ENCODE assay signal across 8 cellular contexts in the genomic region with DNA sequence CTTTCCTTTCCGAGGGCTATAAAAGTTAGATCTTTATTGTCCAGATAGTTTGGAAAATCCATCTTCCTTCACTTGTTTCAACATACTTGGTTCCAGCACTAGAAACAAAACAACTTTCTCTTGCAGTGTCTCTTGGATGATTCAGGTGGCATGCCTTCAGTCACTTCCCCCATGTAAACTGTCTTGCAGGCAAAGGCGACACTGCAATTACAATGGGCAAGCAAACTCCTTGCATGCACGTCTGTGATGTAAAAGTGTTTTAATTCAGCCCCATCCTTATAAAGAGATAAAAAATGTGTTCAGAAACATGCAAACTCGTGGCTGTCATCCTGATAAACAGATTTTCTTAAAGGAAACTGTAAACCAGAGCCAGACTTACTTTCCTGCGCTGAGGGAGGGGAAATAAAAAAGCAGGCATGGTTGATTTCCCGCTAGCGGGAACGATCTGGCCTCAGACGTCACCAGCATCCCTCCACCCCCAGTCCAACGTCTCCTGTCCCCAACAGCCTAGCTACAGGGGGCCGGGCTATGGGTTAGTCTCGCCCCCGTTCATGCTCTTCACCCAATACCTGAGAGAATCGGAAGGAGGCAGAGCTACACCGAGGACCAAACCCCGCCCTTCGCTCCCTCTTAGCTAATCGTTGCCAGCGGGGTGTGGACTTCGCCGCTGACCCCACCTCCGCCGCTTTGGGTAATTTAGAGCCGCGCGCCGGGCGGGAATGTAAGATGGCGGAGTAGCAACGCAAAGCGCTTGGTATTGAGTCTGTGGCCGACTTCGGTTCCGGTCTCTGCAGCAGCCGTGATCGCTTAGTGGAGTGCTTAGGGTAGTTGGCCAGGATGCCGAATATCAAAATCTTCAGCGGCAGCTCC. TPM values are rescaled to one million over a fixed set of nuclear protein-coding genes. Genes with fewer than 3 reads are reported as not detected.
A peak's percentile ranks its signal among the peaks of the same experiment; 100 is the strongest.
DNase-seq lines count a peak whose midpoint lies in the region; ATAC-seq and TF ChIP-seq lines count a peak whose summit lies in the region.

A gene (plus strand): TSS at position 719 of the 870 bp plus-strand sequence. CDS start 119 bp downstream, at position 838.

- H3K4me1 ChIP-seq in right cardiac atrium (ENCODE audit: control insufficient read depth, insufficient read depth, low read length) (no peaks in the 10 kb centered on the region), vagina (peaks cover 5% of the 10 kb centered on the region)

- peak within 1 kb of the TSS; percentile 75 for H3K27ac ChIP-seq in right cardiac atrium (ENCODE audit: low read length)
- H3K27ac ChIP-seq in vagina = peak within 1 kb of the TSS; percentile 58

- ATAC-seq in GM18499 (IDR thresholded peaks at IDR 0.05; ENCODE audit: insufficient read depth, unreplicated experiment) = peak; percentile 99
- peak; percentile 100 for ATAC-seq in HG02943 (IDR thresholded peaks at IDR 0.05; ENCODE audit: low read depth, unreplicated experiment)
- peak; percentile 99 to 100 for ATAC-seq in right cardiac atrium

- TF ChIP-seq POLR2A in vagina (IDR thresholded peaks at IDR 0.05) = peak in 1 of 2 donors; percentile 63

- no peaks in the 10 kb centered on the region for H3K36me3 ChIP-seq in vagina

- no peaks in the 10 kb centered on the region for H3K27me3 ChIP-seq in right cardiac atrium (ENCODE audit: control insufficient read depth, insufficient read depth)
- no peaks in the 10 kb centered on the region for H3K27me3 ChIP-seq in vagina

- no peak for TF ChIP-seq CTCF in vagina (IDR thresholded peaks at IDR 0.05)

- intact Hi-C loops in T-helper 2 cell treated with Interferon-gamma antibody and Interleukin-4, amounts not matched to agents 100 ng/mL and 5 ng/mL, for 36 hours (cut with micrococcal nuclease) = loop anchor here (1.0 to 10.0 kb wide), 9 partner anchors 27 to 510 kb away; a partner anchor contains a TSS
- intact Hi-C loops in right cardiac atrium (cut with DNase I) (no loop called here), vagina (cut with DNase I) (no loop called here)

- peak; percentile 95 for DNase-seq in NCI-H187 treated with DMSO at 0.1 percent for 48 hours (lab: John Stamatoyannopoulos, UW)
- DNase-seq in anterior cingulate cortex (lab: John Stamatoyannopoulos, UW) = peak; percentile 6 to 95 (median 80)
- DNase-seq in right cardiac atrium = peak; percentile 90 to 95 (median 94)
- DNase-seq in putamen (ENCODE audit: low spot score) = peak; percentile 90
- DNase-seq in vagina (ENCODE audit: extremely low spot score in 2 of 2) = peak in 1 of 2 donors; percentile 95

- H3K9me3 ChIP-seq in right cardiac atrium (ENCODE audit: control insufficient read depth, low read length) (no peaks in the 10 kb centered on the region), vagina (no peaks in the 10 kb centered on the region)

- peak within 1 kb of the TSS; percentile 70 for H3K4me3 ChIP-seq in right cardiac atrium (ENCODE audit: low read length)
- H3K4me3 ChIP-seq in vagina = peak within 1 kb of the TSS; percentile 53 to 59

- 2% methylated on average over 38 of the region's 38 CpGs for WGBS in right cardiac atrium

RNA-seq across cellular contexts. Expression of the gene that starts here (rescaled TPM):
- total RNA-seq in T-helper 2 cell treated with Interferon-gamma antibody and Interleukin-4, amounts not matched to agents 100 ng/mL and 5 ng/mL, for 36 hours = 64.6 and 67.7 TPM in 2 replicates
- total RNA-seq in right cardiac atrium (10 to 100 TPM; 20.4 to 26.3 (median 24.8) TPM), vagina (19.9 TPM)
- 13.9 TPM for polyA plus RNA-seq in right cardiac atrium
